ENCODE assay signal across 9 cellular contexts in genomic region chr4:83112239-83112638, GRCh38. TPM values are rescaled to one million over a fixed set of nuclear protein-coding genes. Genes with fewer than 3 reads are reported as not detected.
DNase-seq lines count a peak whose midpoint lies in the region; ATAC-seq and TF ChIP-seq lines count a peak whose summit lies in the region.
"Had no signal": no experiment of that assay in that cellular context is flagged by ENCODE, and none has a peak within 500 bp of the region (broad histone marks: within the 10 kb centered on the region; RNA-seq: fewer than 3 reads in every experiment).

No MANE protein-coding gene starts in this region.

- H4K12ac ChIP-seq in trophoblast cell (ENCODE audit: low read depth, low read length) = no peak overlapping the region

- H3K4ac ChIP-seq in trophoblast cell (ENCODE audit: low read depth, low read length) = no peak overlapping the region

- H3K4me1 Mint-ChIP-seq in T-cell = peaks cover 52 to 60% (median 52%) of the 10 kb centered on the region in 3 donors

- peak overlapping the region; percentile 39; the same call in 1 of the 2 replicates for H3K4me2 ChIP-seq in SK-N-SH
- peak overlapping the region; percentile 36 for H3K4me2 ChIP-seq in trophoblast cell (ENCODE audit: low read length)

- no peak overlapping the region for H3K18ac ChIP-seq in trophoblast cell (ENCODE audit: low read length)

- H2AK5ac ChIP-seq in trophoblast cell (ENCODE audit: low read length) = no peak overlapping the region

- H4K8ac ChIP-seq in trophoblast cell (ENCODE audit: low read depth, low read length) = no peak overlapping the region

- H3K9me3 ChIP-seq in SK-N-SH (no peaks in the 10 kb centered on the region), trophoblast cell (ENCODE audit: insufficient read depth, low read depth, low read length) (peaks cover 1% of the 10 kb centered on the region), BE2C (no peaks in the 10 kb centered on the region; the same call in 1 of the 2 replicates)

- CTCF ChIA-PET in SK-N-SH (lab: Yijun Ruan, JAX) (interaction anchor here (1.8 to 2.3 kb wide), 2 partner anchors 11 to 38 kb away, joined by 4 to 5 read pairs; no protein-coding TSS in a partner anchor), T-cell (lab: Charles Lee) (interaction anchor here (0.9 to 6.7 kb wide), 15 partner anchors 15 to 170 kb away, joined by 3 to 54 read pairs (median 6); no protein-coding TSS in a partner anchor)

- H3K4me1 ChIP-seq in SK-N-SH (ENCODE audit: control insufficient read depth in 1 of 2, insufficient read depth in 2 of 2, low read depth in 1 of 2, low read length in 1 of 2) (peaks cover 3 to 25% of the 10 kb centered on the region in 2 experiments), trophoblast cell (ENCODE audit: control insufficient read depth in 1 of 2, insufficient read depth in 2 of 2, low read length in 2 of 2) (peaks cover 5 to 22% of the 10 kb centered on the region in 2 experiments), BE2C (peaks cover 3% of the 10 kb centered on the region; the same call in 1 of the 2 replicates)

- H3K79me1 ChIP-seq in trophoblast cell (ENCODE audit: low read length) = peaks cover 18% of the 10 kb centered on the region

- H3K36me3 Mint-ChIP-seq in T-cell = peaks cover 18% of the 10 kb centered on the region

- no peak overlapping the region for H3K14ac ChIP-seq in trophoblast cell (ENCODE audit: low read length)

- peak overlapping the region; percentile 60 for H2BK5ac ChIP-seq in trophoblast cell (ENCODE audit: low read depth, low read length, poor library complexity)

- no peaks in the 10 kb centered on the region for H3K9me3 Mint-ChIP-seq in T-cell

- H3K9me2 ChIP-seq in SK-N-SH = no peaks in the 10 kb centered on the region

- no peak overlapping the region for H3K23ac ChIP-seq in trophoblast cell (ENCODE audit: low read length)

- H3K79me2 ChIP-seq in SK-N-SH (ENCODE audit: insufficient read depth) = no peaks in the 10 kb centered on the region; the same call in 1 of the 2 replicates
- peaks cover 5% of the 10 kb centered on the region for H3K79me2 ChIP-seq in trophoblast cell (ENCODE audit: control insufficient read depth, insufficient read depth, low read length, poor library complexity)

- ATAC-seq in SK-N-SH treated with all-trans-retinoic acid at 6 μM for 48 hours (no peak), HG03025 (IDR thresholded peaks at IDR 0.05; ENCODE audit: low FRiP score, unreplicated experiment) (peak; percentile 37), T-cell (replicated peaks in 1 of 4) (peak in 1 of 4 experiments; percentile 7)

- H4K20me1 ChIP-seq in SK-N-SH (ENCODE audit: insufficient read depth) = no peaks in the 10 kb centered on the region

- no peak overlapping the region for H2BK12ac ChIP-seq in trophoblast cell (ENCODE audit: low read length)

- no peaks in the 10 kb centered on the region for H3K36me3 ChIP-seq in SK-N-SH (replicated peaks in 1 of 2; ENCODE audit: control insufficient read depth in 1 of 2, insufficient read depth in 2 of 2, low read length in 1 of 2)
- no peaks in the 10 kb centered on the region for H3K36me3 ChIP-seq in trophoblast cell (ENCODE audit: control insufficient read depth in 1 of 2, insufficient read depth in 2 of 2, low read length in 2 of 2)
- no peaks in the 10 kb centered on the region for H3K36me3 ChIP-seq in BE2C

- peak overlapping the region; percentile 97 to 98 (median 97) for H3K4me3 Mint-ChIP-seq in T-cell

- H3K4me3 ChIP-seq in SK-N-SH (ENCODE audit: low read depth in 2 of 2, low read length in 1 of 2) (no peak overlapping the region), trophoblast cell (ENCODE audit: low read depth, low read length) (no peak overlapping the region), BE2C (ENCODE audit: low read depth, low read length) (no peak overlapping the region)

- H3K27me3 ChIP-seq in SK-N-SH (ENCODE audit: insufficient read depth) (no peaks in the 10 kb centered on the region), trophoblast cell (ENCODE audit: insufficient read depth, low read length) (no peaks in the 10 kb centered on the region), BE2C (no peaks in the 10 kb centered on the region)

- H3K27me3 Mint-ChIP-seq in T-cell = no peaks in the 10 kb centered on the region

- H3F3A ChIP-seq in SK-N-SH (replicated peaks; ENCODE audit: insufficient read depth) = peaks cover 41% of the 10 kb centered on the region

- TF ChIP-seq CTCF in SK-N-SH (IDR thresholded peaks at IDR 0.05) = no peak
- TF ChIP-seq CTCF in BE2C (IDR thresholded peaks at IDR 0.05; ENCODE audit: low read depth, low read length) = no peak

- POLR2A ChIA-PET in SK-N-SH (lab: Yijun Ruan, JAX) (no interaction called here), T-cell (lab: Charles Lee) (interaction anchor here (0.6 to 1.2 kb wide), 6 partner anchors 10 to 139 kb away, joined by 3 to 5 read pairs (median 4); no protein-coding TSS in a partner anchor)

- peak overlapping the region; percentile 25 for H4K91ac ChIP-seq in trophoblast cell (ENCODE audit: low read depth, low read length)

- TF ChIP-seq EP300 in SK-N-SH (IDR thresholded peaks at IDR 0.05; ENCODE audit: borderline replicate concordance in 1 of 2, low read depth in 1 of 2, low read length in 1 of 2) = no peak

- 78% methylated on average over 2 of the region's 2 CpGs for WGBS in SK-N-SH (ENCODE audit: low lambda C conversion rate)
- WGBS in trophoblast cell (ENCODE audit: extremely low coverage, insufficient coverage, insufficient read length) = no CpG with 5 or more reads among the region's 2 CpGs

- H2AFZ ChIP-seq in SK-N-SH (ENCODE audit: low read depth) (peak overlapping the region; percentile 73; the same call in 1 of the 2 replicates), trophoblast cell (ENCODE audit: insufficient read depth, low read length, poor library complexity) (no peak overlapping the region)

- H3K27ac Mint-ChIP-seq in T-cell = peak overlapping the region; percentile 98 to 100

- H3K9ac ChIP-seq in SK-N-SH (peak overlapping the region; percentile 30; the same call in 1 of the 2 replicates), trophoblast cell (ENCODE audit: low read length) (no peak overlapping the region)

- no peak for TF ChIP-seq RAD21 in SK-N-SH (IDR thresholded peaks at IDR 0.05; ENCODE audit: low read length)

- DNase-seq in SK-N-SH (no peak), T-cell (peak in 5 of 34 experiments; percentile 4 to 29 (median 12)), trophoblast cell (peak in 1 of 2 donors; percentile 31), NCI-H2107 (lab: John Stamatoyannopoulos, UW) (no peak), BE2C (no peak), NCI-H1436 treated with DMSO at 0.1 percent for 48 hours (lab: John Stamatoyannopoulos, UW) (no peak)

- H3K27ac ChIP-seq in SK-N-SH (ENCODE audit: low read depth in 2 of 2, low read length in 1 of 2) = peak overlapping the region; percentile 60 to 77; a peak in 3 of 4 replicates
- peak overlapping the region; percentile 84 for H3K27ac ChIP-seq in trophoblast cell (ENCODE audit: low read depth, low read length)
- H3K27ac ChIP-seq: VCaP had no signal

- no peak overlapping the region for H2BK120ac ChIP-seq in trophoblast cell (ENCODE audit: insufficient read depth, low read length, poor library complexity)

TF ChIP-seq in SK-N-SH, 30 proteins besides CTCF, POLR2A, EP300 and RAD21 (continues in another document):
- no peak for TF ChIP-seq FOXM1 (IDR thresholded peaks at IDR 0.05; ENCODE audit: low read depth)

TF ChIP-seq in SK-N-SH treated with all-trans-retinoic acid at 6 μM for 48 hours, 23 proteins besides CTCF, POLR2A, EP300 and RAD21 (continues in another document):
- TF ChIP-seq ZFP3 (CRISPR knock-in tag; IDR thresholded peaks at IDR 0.05) (no peak), OSR1 (CRISPR knock-in tag; IDR thresholded peaks at IDR 0.05) (no peak), ZFP30 (CRISPR knock-in tag; IDR thresholded peaks at IDR 0.05) (no peak), RARB (CRISPR knock-in tag; IDR thresholded peaks at IDR 0.05) (no peak), TOX (CRISPR knock-in tag; IDR thresholded peaks at IDR 0.05; ENCODE audit: borderline replicate concordance) (no peak), CSDC2 (CRISPR knock-in tag; IDR thresholded peaks at IDR 0.05) (no peak), ISL1 (CRISPR knock-in tag; IDR thresholded peaks at IDR 0.05) (no peak)
- TF ChIP-seq, protein P1, sequence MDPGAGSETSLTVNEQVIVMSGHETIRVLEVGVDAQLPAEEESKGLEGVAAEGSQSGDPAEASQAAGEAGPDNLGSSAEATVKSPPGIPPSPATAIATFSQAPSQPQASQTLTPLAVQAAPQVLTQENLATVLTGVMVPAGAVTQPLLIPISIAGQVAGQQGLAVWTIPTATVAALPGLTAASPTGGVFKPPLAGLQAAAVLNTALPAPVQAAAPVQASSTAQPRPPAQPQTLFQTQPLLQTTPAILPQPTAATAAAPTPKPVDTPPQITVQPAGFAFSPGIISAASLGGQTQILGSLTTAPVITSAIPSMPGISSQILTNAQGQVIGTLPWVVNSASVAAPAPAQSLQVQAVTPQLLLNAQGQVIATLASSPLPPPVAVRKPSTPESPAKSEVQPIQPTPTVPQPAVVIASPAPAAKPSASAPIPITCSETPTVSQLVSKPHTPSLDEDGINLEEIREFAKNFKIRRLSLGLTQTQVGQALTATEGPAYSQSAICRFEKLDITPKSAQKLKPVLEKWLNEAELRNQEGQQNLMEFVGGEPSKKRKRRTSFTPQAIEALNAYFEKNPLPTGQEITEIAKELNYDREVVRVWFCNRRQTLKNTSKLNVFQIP (CRISPR knock-in tag; IDR thresholded peaks at IDR 0.05; ENCODE audit: borderline replicate concordance, low read depth) = no peak
- TF ChIP-seq, protein P2, sequence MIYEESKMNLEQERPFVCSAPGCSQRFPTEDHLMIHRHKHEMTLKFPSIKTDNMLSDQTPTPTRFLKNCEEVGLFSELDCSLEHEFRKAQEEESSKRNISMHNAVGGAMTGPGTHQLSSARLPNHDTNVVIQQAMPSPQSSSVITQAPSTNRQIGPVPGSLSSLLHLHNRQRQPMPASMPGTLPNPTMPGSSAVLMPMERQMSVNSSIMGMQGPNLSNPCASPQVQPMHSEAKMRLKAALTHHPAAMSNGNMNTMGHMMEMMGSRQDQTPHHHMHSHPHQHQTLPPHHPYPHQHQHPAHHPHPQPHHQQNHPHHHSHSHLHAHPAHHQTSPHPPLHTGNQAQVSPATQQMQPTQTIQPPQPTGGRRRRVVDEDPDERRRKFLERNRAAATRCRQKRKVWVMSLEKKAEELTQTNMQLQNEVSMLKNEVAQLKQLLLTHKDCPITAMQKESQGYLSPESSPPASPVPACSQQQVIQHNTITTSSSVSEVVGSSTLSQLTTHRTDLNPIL (CRISPR knock-in tag; IDR thresholded peaks at IDR 0.05; ENCODE audit: low read depth) = no peak

RNA-seq across cellular contexts. Expression of gene PLAC8, which starts 2.3 kb away (rescaled TPM):
- 11.2 and 11.3 TPM in 2 replicates for polyA plus RNA-seq in SK-N-SH (2012; rRNA removed)
- polyA plus RNA-seq in SK-N-SH (2012; cell fraction: cytosol; rRNA removed) = 10.4 and 16.1 TPM in 2 replicates
- polyA plus RNA-seq in SK-N-SH (2012; cell fraction: nucleus; rRNA removed) = 2.6 and 6.1 TPM in 2 replicates
- 100 to 1,000 TPM; 124 to 318 (median 147) TPM for total RNA-seq in T-cell
- 41.9 and 45.7 TPM in 2 replicates for polyA plus RNA-seq in trophoblast cell (2013)
- polyA plus RNA-seq in BE2C (2012; ENCODE audit: insufficient read depth, insufficient read length, low read depth) = not detected
